In genomic region chr6:77543601-77544000, GRCh38 we compare ENCODE assay signal across 31 cellular contexts.
"Had no signal": no experiment of that assay in that cellular context is flagged by ENCODE, and none has a peak within 500 bp of the region (broad histone marks: within the 10 kb centered on the region; RNA-seq: fewer than 3 reads in every experiment).

No MANE protein-coding gene starts in this region.

- H3K4me3 ChIP-seq: ascending aorta, cardiac muscle cell, colonic mucosa had no signal

- H3K4me1 ChIP-seq: ascending aorta, colonic mucosa had no signal

- ATAC-seq: activated CD4-positive, alpha-beta T cell treated with anti-CD3 and anti-CD28 coated beads for 36 hours; activated CD4-positive, CD25-positive, alpha-beta regulatory T cell treated with anti-CD3 and anti-CD28 coated beads, Interleukin-2, amount 50 U/mL, for 24 hours; activated CD8-positive, alpha-beta memory T cell treated with anti-CD3 and anti-CD28 coated beads, Interleukin-2, amount 10 ng/mL, durations not matched to agents 7 days and 5 days; activated CD8-positive, alpha-beta T cell treated with anti-CD3 and anti-CD28 coated beads, Interleukin-2, amount 10 ng/mL, durations not matched to agents 7 days and 5 days; activated naive CD8-positive, alpha-beta T cell treated with anti-CD3 and anti-CD28 coated beads, Interleukin-2, amount 50 U/mL, for 24 hours; WTC11 had no signal

- H3K27me3 ChIP-seq: ascending aorta, cardiac muscle cell, colonic mucosa had no signal

- H3K27ac ChIP-seq: ascending aorta, cardiac muscle cell, colonic mucosa, WERI-Rb-1 had no signal

- DNase-seq: activated CD4-positive, alpha-beta memory T cell treated with anti-CD3 and anti-CD28 coated beads, Interleukin-2, amount 10 ng/mL, durations not matched to agents 7 days and 5 days; activated CD4-positive, alpha-beta T cell treated with anti-CD3 and anti-CD28 coated beads for 1 hour; activated CD4-positive, alpha-beta T cell treated with anti-CD3 and anti-CD28 coated beads for 36 hours; activated CD4-positive, alpha-beta T cell treated with anti-CD3 and anti-CD28 coated beads for 48 hours; activated CD4-positive, alpha-beta T cell treated with anti-CD3 and anti-CD28 coated beads, Interleukin-2, amount 10 ng/mL, durations not matched to agents 7 days and 5 days; activated CD4-positive, alpha-beta T cell treated with anti-CD3 and anti-CD28 coated beads, Interleukin-2, amount 50 U/mL, for 48 hours; activated CD4-positive, CD25-positive, alpha-beta regulatory T cell; activated CD8-positive, alpha-beta memory T cell treated with anti-CD3 and anti-CD28 coated beads for 24 hours; activated CD8-positive, alpha-beta memory T cell treated with anti-CD3 and anti-CD28 coated beads, Interleukin-2, amount 10 ng/mL, durations not matched to agents 7 days and 5 days; activated CD8-positive, alpha-beta memory T cell treated with anti-CD3 and anti-CD28 coated beads, Interleukin-2, amount 50 U/mL, for 48 hours; activated CD8-positive, alpha-beta T cell treated with anti-CD3 and anti-CD28 coated beads, Interleukin-2, amount 10 ng/mL, durations not matched to agents 7 days and 5 days; activated effector memory CD4-positive, alpha-beta T cell treated with Interleukin-2 at 50 U/mL for 16 hours; activated gamma-delta T cell; activated naive CD4-positive, alpha-beta T cell treated with anti-CD3 and anti-CD28 coated beads, Interleukin-2, amount 10 ng/mL, durations not matched to agents 7 days and 5 days; activated naive CD4-positive, alpha-beta T cell treated with Interleukin-2 at 50 U/mL for 16 hours; activated naive CD8-positive, alpha-beta T cell treated with anti-CD3 and anti-CD28 coated beads, Interleukin-2, amount 10 ng/mL, durations not matched to agents 7 days and 5 days; activated naive CD8-positive, alpha-beta T cell treated with anti-CD3 and anti-CD28 coated beads, Interleukin-2, amount 50 U/mL, for 24 hours; activated T-cell treated with anti-CD3 and anti-CD28 coated beads, Interleukin-2, amount 50 U/mL, for 24 hours; activated T-cell treated with anti-CD3 and anti-CD28 coated beads, Interleukin-2, amount 50 U/mL, for 48 hours; amygdala; anterior cingulate cortex; caudate nucleus; cerebellar nuclear complex; colonic mucosa; T-helper 2 cell; T-helper 9 cell; WERI-Rb-1 had no signal

- H3K36me3 ChIP-seq: ascending aorta, cardiac muscle cell, colonic mucosa, WERI-Rb-1 had no signal

- H3K9me3 ChIP-seq: ascending aorta, colonic mucosa had no signal
